ENCODE assay signal across 20 cellular contexts in the genomic region with DNA sequence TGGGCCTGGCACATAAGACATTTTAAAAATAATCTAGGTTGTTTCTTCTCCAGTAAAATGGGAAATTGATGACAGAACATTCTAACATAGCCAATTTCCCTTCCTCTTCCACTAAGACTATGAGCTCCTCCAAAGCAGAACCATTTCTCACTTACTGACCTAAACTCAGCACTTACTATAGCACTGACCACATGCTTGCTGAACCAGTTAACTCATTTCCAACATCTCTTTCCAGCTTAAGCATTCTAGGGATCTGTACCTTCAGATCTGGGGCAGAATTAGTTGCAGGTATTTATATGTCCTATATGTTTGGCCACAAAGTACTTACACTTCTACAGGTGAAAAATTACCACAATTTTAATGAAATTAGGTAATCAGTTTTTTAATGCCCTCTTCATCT.
"Had no signal": no experiment of that assay in that cellular context is flagged by ENCODE, and none has a peak within 500 bp of the region (broad histone marks: within the 10 kb centered on the region; RNA-seq: fewer than 3 reads in every experiment).

No MANE protein-coding gene starts in this region.

- H3K27ac ChIP-seq: left lung, ovary, right lobe of liver, stomach, testis had no signal

- H3K4me1 ChIP-seq: left lung, right lobe of liver, testis had no signal

- H3K36me3 ChIP-seq: brain microvascular endothelial cell, left lung, ovary, right lobe of liver, stomach had no signal

- ATAC-seq: activated T-cell treated with anti-CD3 and anti-CD28 coated beads, Interleukin-2, amount 50 U/mL, for 4 hours; left lung; stimulated activated effector memory CD8-positive, alpha-beta T cell treated with anti-CD3 and anti-CD28 coated beads, Interleukin-12 subunit alpha, Interleukin-12 subunit beta, amount 100 ng/mL, for 72 hours had no signal

- H3K9me3 ChIP-seq: left lung, ovary, right lobe of liver, stomach, testis had no signal

- DNase-seq: activated CD4-positive, alpha-beta T cell treated with anti-CD3 and anti-CD28 coated beads, Interleukin-2, amount 10 ng/mL, durations not matched to agents 7 days and 5 days; activated CD8-positive, alpha-beta memory T cell treated with anti-CD3 and anti-CD28 coated beads, Interleukin-2, amount 50 U/mL, for 4 hours; activated naive CD4-positive, alpha-beta T cell treated with anti-CD3 and anti-CD28 coated beads for 36 hours; activated T-cell treated with anti-CD3 and anti-CD28 coated beads, Interleukin-2, amount 50 U/mL, for 4 hours; brain microvascular endothelial cell; central memory CD4-positive, alpha-beta T cell; cortex of kidney; effector CD4-positive, alpha-beta T cell; kidney; left lung; midbrain; nephron progenitor cell; ovary; right lobe of liver; small intestine; stimulated activated CD4-positive, alpha-beta T cell treated with anti-CD3 and anti-CD28 coated beads, Interleukin-4, amount 100 ng/mL, for 24 hours; stomach; testis had no signal

- FAIRE-seq: frontal cortex, small intestine had no signal

- H3K27me3 ChIP-seq: brain microvascular endothelial cell, left lung, ovary, right lobe of liver, stomach, testis had no signal

- H3K4me3 ChIP-seq: left lung, ovary, right lobe of liver, stomach, testis had no signal
